Comparison of ENCODE assay signal across 8 cellular contexts in the genomic region with DNA sequence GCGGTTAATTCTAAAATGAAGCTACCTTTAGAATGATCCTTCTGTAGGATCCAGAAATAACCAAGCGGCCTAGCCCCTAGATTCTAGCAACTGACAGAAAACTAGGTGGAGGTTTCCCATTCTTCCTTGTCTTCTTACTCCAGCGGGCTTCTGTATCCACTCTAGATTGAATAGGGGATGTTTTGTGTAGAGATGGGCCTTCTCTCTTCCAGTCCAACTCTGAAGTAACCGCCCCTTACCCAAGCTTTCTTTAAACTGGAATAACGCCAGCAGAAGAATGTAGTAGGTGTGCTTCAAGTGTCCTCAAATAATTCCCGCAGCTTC. TPM values are rescaled to one million over a fixed set of nuclear protein-coding genes. Genes with fewer than 3 reads are reported as not detected.
DNase-seq lines count a peak whose midpoint lies in the region; ATAC-seq and TF ChIP-seq lines count a peak whose summit lies in the region.

No MANE protein-coding gene starts in this region.

- peaks cover 37% of the 10 kb centered on the region for H3K4me1 Mint-ChIP-seq in activated CD8-positive, alpha-beta memory T cell treated with anti-CD3 and anti-CD28 coated beads, Interleukin-2, amount 10 ng/mL, durations not matched to agents 7 days and 5 days

- H3K4me1 ChIP-seq in muscle layer of colon (ENCODE audit: insufficient read depth, low read length): peaks cover 18% of the 10 kb centered on the region

- no peaks in the 10 kb centered on the region for H3K9me3 Mint-ChIP-seq in activated CD8-positive, alpha-beta memory T cell treated with anti-CD3 and anti-CD28 coated beads, Interleukin-2, amount 10 ng/mL, durations not matched to agents 7 days and 5 days (ENCODE audit: low read depth)

- H3K9me3 ChIP-seq in muscle layer of colon (ENCODE audit: low read length): no peaks in the 10 kb centered on the region

- H3K27me3 ChIP-seq in brain microvascular endothelial cell (replicated peaks) (no peaks in the 10 kb centered on the region), muscle layer of colon (ENCODE audit: control insufficient read depth in 1 of 2, insufficient read depth in 2 of 2, low read length in 2 of 2) (no peaks in the 10 kb centered on the region)

- CTCF ChIA-PET in activated CD8-positive, alpha-beta memory T cell treated with anti-CD3 and anti-CD28 coated beads, Interleukin-2, amount 10 ng/mL, durations not matched to agents 7 days and 5 days (lab: Charles Lee): interaction anchor here (0.6 to 6.6 kb wide), 19 partner anchors 10 to 305 kb away, joined by 3 to 60 read pairs (median 4); a partner anchor contains a TSS

- H3K4me3 Mint-ChIP-seq in activated CD8-positive, alpha-beta memory T cell treated with anti-CD3 and anti-CD28 coated beads, Interleukin-2, amount 10 ng/mL, durations not matched to agents 7 days and 5 days: peak overlapping the region; percentile 95

- H3K9ac ChIP-seq in muscle layer of colon (ENCODE audit: low read length): peak overlapping the region; percentile 66

- H3K27ac Mint-ChIP-seq in activated CD8-positive, alpha-beta memory T cell treated with anti-CD3 and anti-CD28 coated beads, Interleukin-2, amount 10 ng/mL, durations not matched to agents 7 days and 5 days: peak overlapping the region; percentile 94

- H3K27me3 Mint-ChIP-seq in activated CD8-positive, alpha-beta memory T cell treated with anti-CD3 and anti-CD28 coated beads, Interleukin-2, amount 10 ng/mL, durations not matched to agents 7 days and 5 days: peaks cover 15% of the 10 kb centered on the region

- no peak for ATAC-seq in activated CD8-positive, alpha-beta memory T cell treated with anti-CD3 and anti-CD28 coated beads, Interleukin-2, amount 10 ng/mL, durations not matched to agents 7 days and 5 days
- peak; percentile 14 for ATAC-seq in HG03342 (IDR thresholded peaks at IDR 0.05; ENCODE audit: unreplicated experiment)

- TF ChIP-seq CTCF in brain microvascular endothelial cell (IDR thresholded peaks at IDR 0.05; ENCODE audit: low read depth, low read length, missing control alignments): no peak

- peak overlapping the region; percentile 89 for H3K4me3 ChIP-seq in brain microvascular endothelial cell (ENCODE audit: low read depth, low read length)
- peak overlapping the region; percentile 60 to 91 for H3K4me3 ChIP-seq in muscle layer of colon (ENCODE audit: low read depth in 1 of 2, low read length in 2 of 2)

- H3K36me3 Mint-ChIP-seq in activated CD8-positive, alpha-beta memory T cell treated with anti-CD3 and anti-CD28 coated beads, Interleukin-2, amount 10 ng/mL, durations not matched to agents 7 days and 5 days: peaks cover 18% of the 10 kb centered on the region

- in situ Hi-C loops in brain microvascular endothelial cell (cut with HindIII; ENCODE audit: low pct_ligation_motif_present, low sequenced_read_pairs): no loop called here

- H3K36me3 ChIP-seq in brain microvascular endothelial cell (replicated peaks) (no peaks in the 10 kb centered on the region), muscle layer of colon (ENCODE audit: insufficient read depth, low read length) (peaks cover 6% of the 10 kb centered on the region)

- H3K27ac ChIP-seq in brain microvascular endothelial cell: no peak overlapping the region
- no peak overlapping the region for H3K27ac ChIP-seq in muscle layer of colon (ENCODE audit: low read depth, low read length)

- no peak for DNase-seq in activated CD8-positive, alpha-beta memory T cell treated with anti-CD3 and anti-CD28 coated beads, Interleukin-2, amount 10 ng/mL, durations not matched to agents 7 days and 5 days
- no peak for DNase-seq in activated CD8-positive, alpha-beta memory T cell treated with anti-CD3 and anti-CD28 coated beads for 24 hours
- DNase-seq in brain microvascular endothelial cell: no peak
- DNase-seq in HT-29 (ENCODE audit: low spot score): no peak
- DNase-seq in DMS 273 (lab: John Stamatoyannopoulos, UW; ENCODE audit: unreplicated experiment): no peak
- DNase-seq in NCI-H146 treated with DMSO at 0.1 percent for 48 hours (lab: John Stamatoyannopoulos, UW; ENCODE audit: unreplicated experiment): no peak

RNA-seq across cellular contexts. Expression of a gene that starts 0.4 kb away (rescaled TPM):
- 10 to 100 TPM; 18.5 to 27.2 TPM for total RNA-seq in activated CD8-positive, alpha-beta memory T cell treated with anti-CD3 and anti-CD28 coated beads, Interleukin-2, amount 10 ng/mL, durations not matched to agents 7 days and 5 days
- 17.0 and 17.1 TPM in 2 replicates for total RNA-seq in HT-29 (2014; rRNA removed; shearing (Covaris generic))
